Comparison of ENCODE assay signal across 1 cellular context in genomic region chr18:48548921-48549320, GRCh38.
TF ChIP-seq lines count a peak whose summit lies in the region.

No MANE protein-coding gene starts in this region.

TF ChIP-seq in GM23338, 12 proteins besides CTCF, POLR2A, EP300 and RAD21:
- TF ChIP-seq ZNF462 (CRISPR knock-in tag; IDR thresholded peaks at IDR 0.05) (no peak), EZH2phosphoT487 (IDR thresholded peaks at IDR 0.05; ENCODE audit: unreplicated experiment) (no peak), EZH2 (IDR thresholded peaks at IDR 0.05; ENCODE audit: low read depth, unreplicated experiment) (no peak), NANOG (IDR thresholded peaks at IDR 0.05; ENCODE audit: borderline replicate concordance) (no peak), JUNB (IDR thresholded peaks at IDR 0.05; ENCODE audit: unreplicated experiment) (no peak), ZNF331 (CRISPR knock-in tag; IDR thresholded peaks at IDR 0.05; ENCODE audit: low read depth) (no peak), POLR2AphosphoS5 (IDR thresholded peaks at IDR 0.05; ENCODE audit: low read depth) (no peak), REST (IDR thresholded peaks at IDR 0.05; ENCODE audit: unreplicated experiment) (no peak), ZNF114 (CRISPR knock-in tag; IDR thresholded peaks at IDR 0.05) (no peak), STAT1 (IDR thresholded peaks at IDR 0.05; ENCODE audit: unreplicated experiment) (no peak), CREB1 (CRISPR knock-in tag; IDR thresholded peaks at IDR 0.05; ENCODE audit: low read depth) (no peak)
- TF ChIP-seq, protein P1, sequence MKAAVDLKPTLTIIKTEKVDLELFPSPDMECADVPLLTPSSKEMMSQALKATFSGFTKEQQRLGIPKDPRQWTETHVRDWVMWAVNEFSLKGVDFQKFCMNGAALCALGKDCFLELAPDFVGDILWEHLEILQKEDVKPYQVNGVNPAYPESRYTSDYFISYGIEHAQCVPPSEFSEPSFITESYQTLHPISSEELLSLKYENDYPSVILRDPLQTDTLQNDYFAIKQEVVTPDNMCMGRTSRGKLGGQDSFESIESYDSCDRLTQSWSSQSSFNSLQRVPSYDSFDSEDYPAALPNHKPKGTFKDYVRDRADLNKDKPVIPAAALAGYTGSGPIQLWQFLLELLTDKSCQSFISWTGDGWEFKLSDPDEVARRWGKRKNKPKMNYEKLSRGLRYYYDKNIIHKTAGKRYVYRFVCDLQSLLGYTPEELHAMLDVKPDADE (IDR thresholded peaks at IDR 0.05) = no peak
TF ChIP-seq in GM23338: peak in this region for 0.
